Comparison of ENCODE assay signal across 16 cellular contexts in the genomic region with DNA sequence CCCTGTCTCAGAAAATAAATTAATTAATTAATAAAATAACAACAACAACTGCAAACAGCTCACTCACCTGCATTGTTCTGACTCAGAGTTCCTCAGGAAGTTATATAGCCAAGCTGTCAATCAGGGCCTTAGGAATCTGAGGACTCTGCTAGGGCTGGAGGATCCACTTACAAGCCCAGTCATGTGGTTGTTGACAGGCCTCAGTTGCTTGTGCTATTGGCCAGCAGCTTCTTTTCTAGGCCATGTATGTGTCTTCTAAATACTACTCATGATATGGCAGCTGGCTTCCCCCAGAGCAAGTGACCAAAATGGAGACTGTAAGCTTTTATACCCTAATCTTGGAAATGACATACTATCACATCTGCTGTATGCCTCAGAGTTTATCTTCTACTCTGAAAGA. TPM values are rescaled to one million over a fixed set of nuclear protein-coding genes. Genes with fewer than 3 reads are reported as not detected.
"Had no signal": no experiment of that assay in that cellular context is flagged by ENCODE, and none has a peak within 500 bp of the region (broad histone marks: within the 10 kb centered on the region; RNA-seq: fewer than 3 reads in every experiment).

No MANE protein-coding gene starts in this region.

- DNase-seq: activated CD4-positive, alpha-beta memory T cell treated with anti-CD3 and anti-CD28 coated beads, Interleukin-2, amount 10 ng/mL, durations not matched to agents 7 days and 5 days; activated CD4-positive, alpha-beta T cell treated with anti-CD3 and anti-CD28 coated beads for 4 hours; activated CD8-positive, alpha-beta memory T cell treated with anti-CD3 and anti-CD28 coated beads, Interleukin-2, amount 50 U/mL, for 4 hours; activated gamma-delta T cell; activated T-cell treated with anti-CD3 and anti-CD28 coated beads, Interleukin-2, amount 50 U/mL, for 72 hours; effector memory CD4-positive, alpha-beta T cell; erythroblast; kidney; ovary; T-helper 17 cell had no signal

- H3K9me3 ChIP-seq: ovary, thoracic aorta had no signal

- H3K4me3 ChIP-seq: ovary, thoracic aorta had no signal

- H3K27me3 ChIP-seq: ovary had no signal

- H3K27me3 Mint-ChIP-seq: activated CD4-positive, alpha-beta memory T cell treated with anti-CD3 and anti-CD28 coated beads, Interleukin-2, amount 10 ng/mL, durations not matched to agents 7 days and 5 days; activated naive CD8-positive, alpha-beta T cell; brain; T-helper 17 cell had no signal

- ATAC-seq: activated T-cell treated with anti-CD3 and anti-CD28 coated beads, Interleukin-2, amount 50 U/mL, for 72 hours; stimulated activated effector memory CD8-positive, alpha-beta T cell treated with anti-CD3 and anti-CD28 coated beads, Interleukin-12 subunit alpha, Interleukin-12 subunit beta, amount 100 ng/mL, for 72 hours; T-helper 17 cell; WTC11 had no signal

- H3K36me3 ChIP-seq: ovary had no signal

- H3K27ac Mint-ChIP-seq: activated CD4-positive, alpha-beta memory T cell treated with anti-CD3 and anti-CD28 coated beads, Interleukin-2, amount 10 ng/mL, durations not matched to agents 7 days and 5 days; activated naive CD8-positive, alpha-beta T cell; WTC11 had no signal

- H3K27ac ChIP-seq: ovary, thoracic aorta had no signal

- H3K9me3 Mint-ChIP-seq: activated CD4-positive, alpha-beta memory T cell treated with anti-CD3 and anti-CD28 coated beads, Interleukin-2, amount 10 ng/mL, durations not matched to agents 7 days and 5 days; activated T-cell treated with anti-CD3 and anti-CD28 coated beads, Interleukin-2, amount 50 U/mL, for 72 hours; brain; neural crest cell; stimulated activated effector memory CD8-positive, alpha-beta T cell treated with anti-CD3 and anti-CD28 coated beads, Interleukin-12 subunit alpha, Interleukin-12 subunit beta, amount 100 ng/mL, for 72 hours; WTC11 had no signal

- H3K4me1 Mint-ChIP-seq: brain, neural crest cell, WTC11 had no signal

- H3K4me3 Mint-ChIP-seq: activated CD4-positive, alpha-beta memory T cell treated with anti-CD3 and anti-CD28 coated beads, Interleukin-2, amount 10 ng/mL, durations not matched to agents 7 days and 5 days; activated naive CD8-positive, alpha-beta T cell; activated T-cell treated with anti-CD3 and anti-CD28 coated beads, Interleukin-2, amount 50 U/mL, for 72 hours; brain; neural crest cell; stimulated activated effector memory CD8-positive, alpha-beta T cell treated with anti-CD3 and anti-CD28 coated beads, Interleukin-12 subunit alpha, Interleukin-12 subunit beta, amount 100 ng/mL, for 72 hours; T-helper 17 cell; WTC11 had no signal

RNA-seq across cellular contexts. Expression of a gene that starts 36.4 kb away (rescaled TPM):
- total RNA-seq: neural crest cell had no signal

RNA-seq across cellular contexts. Expression of a gene that starts 38.1 kb away (rescaled TPM):
- total RNA-seq: neural crest cell had no signal
